ENCODE assay signal across 1 cellular context in the genomic region with DNA sequence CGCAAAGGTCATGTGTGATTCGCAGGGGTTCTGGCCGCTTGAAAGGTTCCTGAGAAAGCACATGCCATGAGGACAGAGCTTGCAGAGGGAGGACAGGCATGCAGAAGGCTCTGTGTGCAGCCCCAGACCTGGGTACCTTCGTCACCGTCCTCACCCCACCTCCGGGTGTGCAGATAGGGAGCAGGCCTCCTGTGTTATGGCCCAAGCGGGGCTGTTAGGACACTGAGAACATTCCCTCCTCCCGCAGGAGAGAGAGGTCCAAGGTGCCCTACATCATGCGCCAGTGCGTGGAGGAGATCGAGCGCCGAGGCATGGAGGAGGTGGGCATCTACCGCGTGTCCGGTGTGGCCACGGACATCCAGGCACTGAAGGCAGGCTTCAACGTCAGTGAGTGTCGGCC. TPM values are rescaled to one million over a fixed set of nuclear protein-coding genes. Genes with fewer than 3 reads are reported as not detected.
"Had no signal": no experiment of that assay in that cellular context is flagged by ENCODE, and none has a peak within 500 bp of the region (broad histone marks: within the 10 kb centered on the region; RNA-seq: fewer than 3 reads in every experiment).

No MANE protein-coding gene starts in this region.

RNA-seq across cellular contexts. Expression of a gene that starts 53.9 kb away (rescaled TPM):
- total RNA-seq: OCI-LY7 had no signal
